Comparison of ENCODE assay signal across 1 cellular context in genomic region chr6:5778906-5779305, GRCh38.
TF ChIP-seq lines count a peak whose summit lies in the region.

No MANE protein-coding gene starts in this region.

TF ChIP-seq in GM12878, 131 proteins besides CTCF, POLR2A, EP300 and RAD21 (continued from another document):
- no peak for TF ChIP-seq IRF5 (IDR thresholded peaks at IDR 0.05; ENCODE audit: borderline replicate concordance)
- no peak for TF ChIP-seq BCL3 (IDR thresholded peaks at IDR 0.05; ENCODE audit: borderline replicate concordance, insufficient read depth, low read depth, low read length, poor library complexity, severe bottlenecking)
- no peak for TF ChIP-seq MLLT1 (IDR thresholded peaks at IDR 0.05)
